Comparison of ENCODE assay signal across 8 cellular contexts in genomic region chr5:172534229-172535169, GRCh38.
DNase-seq lines count a peak whose midpoint lies in the region; ATAC-seq and TF ChIP-seq lines count a peak whose summit lies in the region.
"Had no signal": no experiment of that assay in that cellular context is flagged by ENCODE, and none has a peak within 500 bp of the region (broad histone marks: within the 10 kb centered on the region; RNA-seq: fewer than 3 reads in every experiment).

No MANE protein-coding gene starts in this region.

- no peaks in the 10 kb centered on the region for H4K20me1 ChIP-seq in mammary epithelial cell (ENCODE audit: insufficient read depth, low read length)

- no peak overlapping the region for H2AFZ ChIP-seq in mammary epithelial cell (ENCODE audit: low read depth, low read length)

- H3K9me3 Mint-ChIP-seq in T-helper 2 cell treated with Interferon-gamma antibody and Interleukin-4, amounts not matched to agents 5 μg/mL and 100 μg/mL, for 36 hours = no peaks in the 10 kb centered on the region

- TF ChIP-seq EP300 in stomach (IDR thresholded peaks at IDR 0.05) = no peak

- peak; percentile 54 for DNase-seq in mammary epithelial cell
- peak; percentile 49 to 68 for DNase-seq in left colon
- no peak for DNase-seq in stomach
- DNase-seq in T-helper 2 cell treated with Interferon-gamma antibody and Interleukin-4, amounts not matched to agents 5 μg/mL and 100 μg/mL, for 36 hours (ENCODE audit: low spot score) = no peak
- DNase-seq: NCI-H2029 had no signal

- H3K4me3 ChIP-seq in HEK293 (ENCODE audit: low read depth, low read length) = no peak overlapping the region
- no peak overlapping the region for H3K4me3 ChIP-seq in mammary epithelial cell (replicated peaks in 1 of 3; ENCODE audit: insufficient read depth in 1 of 3, low read depth in 2 of 3, low read length in 3 of 3)
- no peak overlapping the region for H3K4me3 ChIP-seq in stomach

- intact Hi-C loops in mammary epithelial cell (cut with micrococcal nuclease) = no loop called here
- intact Hi-C loops in left colon (cut with DNase I, micrococcal nuclease) = no loop called here
- intact Hi-C loops in stomach (cut with DNase I; ENCODE audit: low total_unique reads) = no loop called here

- H3K9me3 ChIP-seq in HEK293 (ENCODE audit: control insufficient read depth, insufficient read depth, low read depth, low read length) (no peaks in the 10 kb centered on the region), mammary epithelial cell (replicated peaks; ENCODE audit: insufficient read depth, low read length) (no peaks in the 10 kb centered on the region), stomach (no peaks in the 10 kb centered on the region)

- TF ChIP-seq POLR2A in stomach (IDR thresholded peaks at IDR 0.05) = no peak

- WGBS in mammary epithelial cell (ENCODE audit: low coverage, missing lambda C conversion rate) = 68% methylated on average over 9 of the region's 9 CpGs
- 71 to 88% (median 76%) methylated on average over 7 to 9 of the region's 9 CpGs for WGBS in stomach, 5 donors

- CTCF ChIA-PET in HEK293 (lab: Yijun Ruan, JAX) = interaction anchor here (0.5 to 0.6 kb wide), 2 partner anchors 79 to 173 kb away, joined by 3 read pairs; no protein-coding TSS in a partner anchor
- CTCF ChIA-PET in mammary epithelial cell (lab: Charles Lee; ENCODE audit: low non-redundant PET) = no interaction called here

- H3K27me3 Mint-ChIP-seq in T-helper 2 cell treated with Interferon-gamma antibody and Interleukin-4, amounts not matched to agents 5 μg/mL and 100 μg/mL, for 36 hours (ENCODE audit: low read depth) = peaks cover 3% of the 10 kb centered on the region

- BruUV-seq in mammary epithelial cell (replicated peaks; lab: Mats Ljungman, UMichigan) = no TSS peak

- POLR2A ChIA-PET in HEK293 (lab: Yijun Ruan, JAX) = no interaction called here

- no peak overlapping the region for H3K27ac ChIP-seq in HEK293 (ENCODE audit: extremely low read depth, low read depth, low read length)
- H3K27ac ChIP-seq in mammary epithelial cell (ENCODE audit: insufficient read depth, low read depth, low read length) = no peak overlapping the region
- H3K27ac ChIP-seq in stomach = peak overlapping the region in 3 of 5 donors; percentile 14 to 49 (median 47)

- H3K27me3 ChIP-seq in mammary epithelial cell (ENCODE audit: insufficient read depth, low read length) (no peaks in the 10 kb centered on the region), stomach (no peaks in the 10 kb centered on the region)

- H3K9ac ChIP-seq in mammary epithelial cell (ENCODE audit: insufficient read depth, low read length) = no peak overlapping the region

- H3K4me3 Mint-ChIP-seq in T-helper 2 cell treated with Interferon-gamma antibody and Interleukin-4, amounts not matched to agents 5 μg/mL and 100 μg/mL, for 36 hours = no peak overlapping the region

- no peaks in the 10 kb centered on the region for H3K4me1 Mint-ChIP-seq in T-helper 2 cell treated with Interferon-gamma antibody and Interleukin-4, amounts not matched to agents 5 μg/mL and 100 μg/mL, for 36 hours (ENCODE audit: low read depth)

- H3K79me2 ChIP-seq in mammary epithelial cell (ENCODE audit: insufficient read depth, low read length) = no peaks in the 10 kb centered on the region

- peak overlapping the region; percentile 27 for H3K4me2 ChIP-seq in mammary epithelial cell (ENCODE audit: insufficient read depth, low read depth, low read length)

- H3K36me3 Mint-ChIP-seq in T-helper 2 cell treated with Interferon-gamma antibody and Interleukin-4, amounts not matched to agents 5 μg/mL and 100 μg/mL, for 36 hours (ENCODE audit: low read depth) = no peaks in the 10 kb centered on the region

- H3K4me1 ChIP-seq in HEK293 (ENCODE audit: control insufficient read depth, insufficient read depth, low read length) (no peaks in the 10 kb centered on the region), mammary epithelial cell (ENCODE audit: insufficient read depth, low read length) (peaks cover 18% of the 10 kb centered on the region), stomach (peaks cover 0 to 22% (median 9%) of the 10 kb centered on the region in 4 donors)

- no peak overlapping the region for H3K27ac Mint-ChIP-seq in T-helper 2 cell treated with Interferon-gamma antibody and Interleukin-4, amounts not matched to agents 5 μg/mL and 100 μg/mL, for 36 hours

- TF ChIP-seq CTCF in HEK293 (tag by site-specific recombination; IDR thresholded peaks at IDR 0.05) (no peak), mammary epithelial cell (conservative IDR thresholded peaks at IDR 0.05 in 1 of 2, IDR thresholded peaks at IDR 0.05 in 1 of 2; ENCODE audit: extremely low read depth in 1 of 2, insufficient read depth in 1 of 2, low read depth in 1 of 2, low read length in 2 of 2) (no peak), stomach (IDR thresholded peaks at IDR 0.05) (no peak)

- dilution Hi-C loops in mammary epithelial cell (cut with HindIII; ENCODE audit: low sequenced_read_pairs) = no loop called here

- in situ Hi-C loops in mammary epithelial cell (cut with MboI; ENCODE audit: low sequenced_read_pairs in 2 of 2) = no loop called here

- ATAC-seq in left colon (peak; percentile 92), GM19463 (IDR thresholded peaks at IDR 0.05; ENCODE audit: unreplicated experiment) (no peak), GM21825 (IDR thresholded peaks at IDR 0.05; ENCODE audit: unreplicated experiment) (no peak)

- H3K36me3 ChIP-seq in HEK293 (ENCODE audit: control insufficient read depth in 2 of 2, insufficient read depth in 1 of 2, low read length in 2 of 2) (no peaks in the 10 kb centered on the region), mammary epithelial cell (ENCODE audit: insufficient read depth, low read length) (no peaks in the 10 kb centered on the region), stomach (no peaks in the 10 kb centered on the region)

TF ChIP-seq in HEK293, 187 proteins besides CTCF, POLR2A, EP300 and RAD21 (continues in another document):
- TF ChIP-seq ZNF335 (tag by site-specific recombination; conservative IDR thresholded peaks at IDR 0.05) = peak; percentile 43
- TF ChIP-seq ZNF701 (tag by site-specific recombination; IDR thresholded peaks at IDR 0.05) = no peak
- no peak for TF ChIP-seq ZNF530 (tag by site-specific recombination; IDR thresholded peaks at IDR 0.05; ENCODE audit: low read depth)
- 0 out of 2 replicates have a peak, but pooled peaks have one; percentile 19 for TF ChIP-seq ZNF629 (tag by site-specific recombination; IDR thresholded peaks at IDR 0.05)
- TF ChIP-seq ZNF184 (tag by site-specific recombination; IDR thresholded peaks at IDR 0.05) = no peak
- TF ChIP-seq ZNF132 (tag by site-specific recombination; IDR thresholded peaks at IDR 0.05; ENCODE audit: borderline replicate concordance) = no peak
- 0 out of 2 replicates have a peak, but pooled peaks have one; percentile 8 for TF ChIP-seq KLF1 (tag by site-specific recombination; IDR thresholded peaks at IDR 0.05)
- TF ChIP-seq ZNF776 (tag by site-specific recombination; IDR thresholded peaks at IDR 0.05; ENCODE audit: borderline replicate concordance) = no peak
- no peak for TF ChIP-seq ZNF202 (tag by site-specific recombination; IDR thresholded peaks at IDR 0.05; ENCODE audit: borderline replicate concordance)
- TF ChIP-seq ZIC2 (tag by site-specific recombination; IDR thresholded peaks at IDR 0.05) = peak; percentile 24; the same call in 1 of the 2 replicates
- TF ChIP-seq ZNF488 (tag by site-specific recombination; IDR thresholded peaks at IDR 0.05) = no peak
- TF ChIP-seq ZNF654 (tag by site-specific recombination; IDR thresholded peaks at IDR 0.05; ENCODE audit: low read depth) = no peak
- no peak for TF ChIP-seq ZNF561 (tag by site-specific recombination; IDR thresholded peaks at IDR 0.05; ENCODE audit: borderline replicate concordance)
- no peak for TF ChIP-seq SALL2 (tag by site-specific recombination; IDR thresholded peaks at IDR 0.05; ENCODE audit: borderline replicate concordance)
- TF ChIP-seq HOXA7 (CRISPR knock-in tag; IDR thresholded peaks at IDR 0.05; ENCODE audit: borderline replicate concordance) = no peak
- TF ChIP-seq KLF7 (tag by site-specific recombination; IDR thresholded peaks at IDR 0.05; ENCODE audit: borderline replicate concordance) = no peak
- peak; percentile 89; the same call in 1 of the 2 replicates for TF ChIP-seq ZNF449 (tag by site-specific recombination; IDR thresholded peaks at IDR 0.05)
- TF ChIP-seq KLF9 (tag by site-specific recombination; IDR thresholded peaks at IDR 0.05; ENCODE audit: low read depth) = no peak

Comparison
In these comparisons a context has a peak if more than half of its experiments do, and no peak if none do; other contexts are left out.
1. H3K27ac ChIP-seq: peak in stomach (3 of 5); none in HEK293 (single experiment) and mammary epithelial cell (single experiment).
2. DNase-seq: peak in mammary epithelial cell (single experiment) and left colon (2 of 2); none in stomach (single experiment) and T-helper 2 cell treated with Interferon-gamma antibody and Interleukin-4, amounts not matched to agents 5 μg/mL and 100 μg/mL, for 36 hours (single experiment).